26 cellular contexts compared by ENCODE assay signal in genomic region chr16:86108062-86108461, GRCh38.
"Had no signal": no experiment of that assay in that cellular context is flagged by ENCODE, and none has a peak within 500 bp of the region (broad histone marks: within the 10 kb centered on the region; RNA-seq: fewer than 3 reads in every experiment).

No MANE protein-coding gene starts in this region.

- H3K36me3 ChIP-seq: ascending aorta, breast epithelium, cardiac muscle cell, esophagus muscularis mucosa, gastrocnemius medialis, heart left ventricle had no signal

- H3K9me3 ChIP-seq: ascending aorta, breast epithelium, esophagus muscularis mucosa, gastrocnemius medialis, heart left ventricle had no signal

- H3K4me1 ChIP-seq: ascending aorta, breast epithelium, foreskin keratinocyte, gastrocnemius medialis, heart left ventricle had no signal

- H3K27me3 ChIP-seq: ascending aorta, cardiac muscle cell, esophagus muscularis mucosa, foreskin keratinocyte had no signal

- H3K4me3 ChIP-seq: ascending aorta, breast epithelium, cardiac muscle cell, coronary artery, dorsolateral prefrontal cortex, esophagus muscularis mucosa, gastrocnemius medialis, heart left ventricle had no signal

- DNase-seq: activated CD4-positive, alpha-beta memory T cell treated with anti-CD3 and anti-CD28 coated beads, Interleukin-2, amount 10 ng/mL, durations not matched to agents 7 days and 5 days; activated CD4-positive, alpha-beta T cell treated with anti-CD3 and anti-CD28 coated beads for 4 hours; activated CD4-positive, alpha-beta T cell treated with anti-CD3 and anti-CD28 coated beads, Interleukin-2, amount 10 ng/mL, durations not matched to agents 7 days and 5 days; activated CD4-positive, alpha-beta T cell treated with anti-CD3 and anti-CD28 coated beads, Interleukin-2, amount 50 U/mL, for 4 hours; activated CD4-positive, CD25-positive, alpha-beta regulatory T cell; activated CD4-positive, CD25-positive, alpha-beta regulatory T cell treated with anti-CD3 and anti-CD28 coated beads, Interleukin-2, amount 50 U/mL, for 72 hours; activated CD8-positive, alpha-beta memory T cell treated with anti-CD3 and anti-CD28 coated beads, Interleukin-2, amount 50 U/mL, for 48 hours; activated gamma-delta T cell; activated naive CD4-positive, alpha-beta T cell; activated naive CD4-positive, alpha-beta T cell treated with anti-CD3 and anti-CD28 coated beads, Interleukin-2, amount 10 ng/mL, durations not matched to agents 7 days and 5 days; activated naive CD8-positive, alpha-beta T cell treated with anti-CD3 and anti-CD28 coated beads, Interleukin-2, amount 10 ng/mL, durations not matched to agents 7 days and 5 days; activated T-cell treated with anti-CD3 and anti-CD28 coated beads for 4 hours; activated T-cell treated with anti-CD3 and anti-CD28 coated beads, Interleukin-2, amount 50 U/mL, for 24 hours; activated T-cell treated with anti-CD3 and anti-CD28 coated beads, Interleukin-2, amount 50 U/mL, for 72 hours; dorsolateral prefrontal cortex; effector memory CD4-positive, alpha-beta T cell; foreskin keratinocyte; gastrocnemius medialis; glutamatergic neuron; heart left ventricle; T-helper 2 cell had no signal

- ATAC-seq: activated T-cell treated with anti-CD3 and anti-CD28 coated beads, Interleukin-2, amount 50 U/mL, for 72 hours; foreskin keratinocyte; gastrocnemius medialis; heart left ventricle had no signal

- H3K27ac ChIP-seq: ascending aorta, breast epithelium, cardiac muscle cell, coronary artery, dorsolateral prefrontal cortex, foreskin keratinocyte, gastrocnemius medialis, heart left ventricle had no signal
